ENCODE assay signal across 7 cellular contexts in genomic region chr21:6106686-6107567, GRCh38.
DNase-seq lines count a peak whose midpoint lies in the region; ATAC-seq, FAIRE-seq and TF ChIP-seq lines count a peak whose summit lies in the region.
"Not testable (repeated sequence)": the region's sequence is repeated elsewhere in the genome, so short reads cannot be mapped to it uniquely, and the experiment has no call there.

No MANE protein-coding gene starts in this region.

- not testable (repeated sequence) for FAIRE-seq in pancreas (lab: Jason Lieb, UNC)

- not testable (repeated sequence) for H3K36me3 ChIP-seq in BE2C; Peyer's patch; liver (ENCODE audit: control insufficient read depth in 4 of 4, insufficient read depth in 3 of 4, low read depth in 1 of 4, low read length in 3 of 4); pancreas

- H3K27ac ChIP-seq in Peyer's patch; right cardiac atrium (ENCODE audit: low read length); liver (ENCODE audit: low read depth in 1 of 2, low read length in 2 of 2); pancreas: not testable (repeated sequence)

- not testable (repeated sequence) for H3K9me3 Mint-ChIP-seq in stimulated activated memory B cell treated with anti-CD40 and anti-IgM and Interleukin-4, amounts not matched to agents 10 μg/mL and 1 μg/mL and 100 μg/mL, for 72 hours

- H3K27me3 ChIP-seq in BE2C; Peyer's patch; right cardiac atrium (ENCODE audit: control insufficient read depth, insufficient read depth); liver (ENCODE audit: control insufficient read depth in 4 of 4, insufficient read depth in 4 of 4, low read length in 3 of 4); pancreas: not testable (repeated sequence)

- TF ChIP-seq RAD21 in liver (IDR thresholded peaks at IDR 0.05) = not testable (repeated sequence)

- not testable (repeated sequence) for H3K9ac ChIP-seq in liver (ENCODE audit: low read depth in 1 of 2, low read length in 2 of 2)

- H3K4me3 ChIP-seq in BE2C (ENCODE audit: low read depth, low read length); Peyer's patch; right cardiac atrium (ENCODE audit: low read length); liver (ENCODE audit: low read depth in 1 of 3, low read length in 3 of 3); pancreas: not testable (repeated sequence)

- H3K9me3 ChIP-seq in BE2C; Peyer's patch; right cardiac atrium (ENCODE audit: control insufficient read depth, low read length); liver (ENCODE audit: control insufficient read depth in 4 of 4, low read length in 3 of 4); pancreas: not testable (repeated sequence)

- H3K27ac Mint-ChIP-seq in stimulated activated memory B cell treated with anti-CD40 and anti-IgM and Interleukin-4, amounts not matched to agents 10 μg/mL and 1 μg/mL and 100 μg/mL, for 72 hours = not testable (repeated sequence)

- H3K36me3 Mint-ChIP-seq in stimulated activated memory B cell treated with anti-CD40 and anti-IgM and Interleukin-4, amounts not matched to agents 10 μg/mL and 1 μg/mL and 100 μg/mL, for 72 hours = not testable (repeated sequence)

- not testable (repeated sequence) for H3K4me3 Mint-ChIP-seq in stimulated activated memory B cell treated with anti-CD40 and anti-IgM and Interleukin-4, amounts not matched to agents 10 μg/mL and 1 μg/mL and 100 μg/mL, for 72 hours

- TF ChIP-seq CTCF in BE2C (IDR thresholded peaks at IDR 0.05; ENCODE audit: low read depth, low read length); Peyer's patch (IDR thresholded peaks at IDR 0.05); liver (IDR thresholded peaks at IDR 0.05; ENCODE audit: low read depth, low read length, missing input control); pancreas (IDR thresholded peaks at IDR 0.05): not testable (repeated sequence)

- DNase-seq in BE2C = peak; percentile 20
- DNase-seq in Peyer's patch = peak in 2 of 3 donors; percentile 15 to 45
- DNase-seq in right cardiac atrium = peak in 2 of 3 donors; percentile 9 to 14
- peak in 5 of 6 donors; percentile 10 to 50 (median 30) for DNase-seq in pancreas

- intact Hi-C loops in right cardiac atrium (cut with DNase I); pancreas (cut with DNase I): not testable (repeated sequence)

- ATAC-seq in GM19395 (IDR thresholded peaks at IDR 0.05; ENCODE audit: unreplicated experiment) (peak; percentile 42), pancreas (peak; percentile 63 to 82 (median 68))
- ATAC-seq in right cardiac atrium = not testable (repeated sequence)
- peak; percentile 25 for ATAC-seq in stimulated activated memory B cell treated with anti-CD40 and anti-IgM and Interleukin-4, amounts not matched to agents 10 μg/mL and 1 μg/mL and 100 μg/mL, for 72 hours

- TF ChIP-seq POLR2A in Peyer's patch (IDR thresholded peaks at IDR 0.05) = not testable (repeated sequence)

- not testable (repeated sequence) for H3K4me1 Mint-ChIP-seq in stimulated activated memory B cell treated with anti-CD40 and anti-IgM and Interleukin-4, amounts not matched to agents 10 μg/mL and 1 μg/mL and 100 μg/mL, for 72 hours

- no CpG with 5 or more reads among the region's 26 CpGs for WGBS in right cardiac atrium
- WGBS in liver = 63% methylated on average over 13 of the region's 26 CpGs
- WGBS in pancreas, 2 donors = no CpG with 5 or more reads among the region's 26 CpGs

- not testable (repeated sequence) for H3K27me3 Mint-ChIP-seq in stimulated activated memory B cell treated with anti-CD40 and anti-IgM and Interleukin-4, amounts not matched to agents 10 μg/mL and 1 μg/mL and 100 μg/mL, for 72 hours

- H3K4me1 ChIP-seq in BE2C; Peyer's patch; right cardiac atrium (ENCODE audit: control insufficient read depth, insufficient read depth, low read length); liver (ENCODE audit: control insufficient read depth in 4 of 4, insufficient read depth in 4 of 4, low read length in 3 of 4); pancreas: not testable (repeated sequence)

TF ChIP-seq in liver, 16 proteins besides CTCF, POLR2A, EP300 and RAD21:
- TF ChIP-seq YY1 (IDR thresholded peaks at IDR 0.05) (peak; percentile 35), RXRA (IDR thresholded peaks at IDR 0.05) (peak in 1 of 2 donors; percentile 38), HNF4A (conservative IDR thresholded peaks at IDR 0.05) (peak in 1 of 2 donors; percentile 11)
TF ChIP-seq in liver: peak in this region for 3; not testable (repeated sequence) for 13.
